28 cellular contexts compared by ENCODE assay signal in genomic region chr22:34015642-34016041, GRCh38.
"Had no signal": no experiment of that assay in that cellular context is flagged by ENCODE, and none has a peak within 500 bp of the region (broad histone marks: within the 10 kb centered on the region; RNA-seq: fewer than 3 reads in every experiment).

No MANE protein-coding gene starts in this region.

- H3K4me3 Mint-ChIP-seq: activated B cell treated with CpG ODN at 0.5 μM for 24 hours; activated CD8-positive, alpha-beta T cell treated with anti-CD3 and anti-CD28 coated beads for 36 hours; activated naive CD8-positive, alpha-beta T cell; activated naive CD8-positive, alpha-beta T cell treated with anti-CD3 and anti-CD28 coated beads, Interleukin-2, amount 50 U/mL, for 24 hours; activated T-cell treated with anti-CD3 and anti-CD28 coated beads, Interleukin-2, amount 50 U/mL, for 4 hours; activated T-helper 17 cell treated with anti-CD3 and anti-CD28 coated beads, Interleukin-2, amount 50 U/mL, for 72 hours had no signal

- H3K27me3 ChIP-seq: adrenal gland, body of pancreas had no signal

- H3K27ac Mint-ChIP-seq: activated B cell treated with CpG ODN at 0.5 μM for 24 hours; activated CD8-positive, alpha-beta T cell treated with anti-CD3 and anti-CD28 coated beads for 36 hours; activated naive CD8-positive, alpha-beta T cell; activated naive CD8-positive, alpha-beta T cell treated with anti-CD3 and anti-CD28 coated beads, Interleukin-2, amount 50 U/mL, for 24 hours; activated T-helper 17 cell treated with anti-CD3 and anti-CD28 coated beads, Interleukin-2, amount 50 U/mL, for 72 hours had no signal

- H3K9me3 ChIP-seq: body of pancreas had no signal

- H3K4me3 ChIP-seq: adrenal gland, body of pancreas had no signal

- H3K27me3 Mint-ChIP-seq: activated CD8-positive, alpha-beta T cell treated with anti-CD3 and anti-CD28 coated beads for 36 hours; activated naive CD8-positive, alpha-beta T cell treated with anti-CD3 and anti-CD28 coated beads, Interleukin-2, amount 50 U/mL, for 24 hours had no signal

- H3K36me3 ChIP-seq: adrenal gland had no signal

- DNase-seq: activated B cell treated with CpG ODN at 0.5 μM for 24 hours; activated CD4-positive, alpha-beta T cell treated with anti-CD3 and anti-CD28 coated beads for 48 hours; activated CD4-positive, alpha-beta T cell treated with anti-CD3 and anti-CD28 coated beads, Interleukin-2, amount 50 U/mL, for 1 hour; activated CD4-positive, alpha-beta T cell treated with anti-CD3 and anti-CD28 coated beads, Interleukin-2, amount 50 U/mL, for 48 hours; activated CD8-positive, alpha-beta memory T cell treated with anti-CD3 and anti-CD28 coated beads for 24 hours; activated CD8-positive, alpha-beta T cell treated with anti-CD3 and anti-CD28 coated beads for 36 hours; activated effector memory CD4-positive, alpha-beta T cell treated with Interleukin-2 at 50 U/mL for 16 hours; activated gamma-delta T cell treated with Interleukin-2 at 50 U/mL for 16 hours; activated naive CD4-positive, alpha-beta T cell treated with anti-CD3 and anti-CD28 coated beads, Interleukin-2, amount 50 U/mL, for 16 hours; activated naive CD4-positive, alpha-beta T cell treated with Interleukin-2 at 50 U/mL for 16 hours; activated naive CD8-positive, alpha-beta T cell treated with anti-CD3 and anti-CD28 coated beads, Interleukin-2, amount 50 U/mL, for 24 hours; activated T-cell treated with anti-CD3 and anti-CD28 coated beads, Interleukin-2, amount 50 U/mL, for 4 hours; adrenal gland; amygdala; aorta; body of pancreas; caudate nucleus; cortex of kidney; dermis blood vessel endothelial cell; effector CD4-positive, alpha-beta T cell; foreskin fibroblast; head of caudate nucleus; T-helper 2 cell had no signal

- ATAC-seq: activated CD4-positive, CD25-positive, alpha-beta regulatory T cell treated with anti-CD3 and anti-CD28 coated beads, Interleukin-2, amount 50 U/mL, for 24 hours; activated CD8-positive, alpha-beta T cell treated with anti-CD3 and anti-CD28 coated beads for 36 hours; activated naive CD8-positive, alpha-beta T cell treated with anti-CD3 and anti-CD28 coated beads, Interleukin-2, amount 50 U/mL, for 24 hours; activated T-cell treated with anti-CD3 and anti-CD28 coated beads, Interleukin-2, amount 50 U/mL, for 4 hours; activated T-helper 17 cell treated with anti-CD3 and anti-CD28 coated beads, Interleukin-2, amount 50 U/mL, for 72 hours; body of pancreas had no signal

- H3K4me1 Mint-ChIP-seq: activated B cell treated with CpG ODN at 0.5 μM for 24 hours; activated naive CD8-positive, alpha-beta T cell treated with anti-CD3 and anti-CD28 coated beads, Interleukin-2, amount 50 U/mL, for 24 hours; activated T-helper 17 cell treated with anti-CD3 and anti-CD28 coated beads, Interleukin-2, amount 50 U/mL, for 72 hours had no signal

- H3K4me1 ChIP-seq: adrenal gland, body of pancreas had no signal

- H3K27ac ChIP-seq: adrenal gland, body of pancreas, epithelial cell of prostate, VCaP had no signal
